Comparison of ENCODE assay signal across 20 cellular contexts in the genomic region with DNA sequence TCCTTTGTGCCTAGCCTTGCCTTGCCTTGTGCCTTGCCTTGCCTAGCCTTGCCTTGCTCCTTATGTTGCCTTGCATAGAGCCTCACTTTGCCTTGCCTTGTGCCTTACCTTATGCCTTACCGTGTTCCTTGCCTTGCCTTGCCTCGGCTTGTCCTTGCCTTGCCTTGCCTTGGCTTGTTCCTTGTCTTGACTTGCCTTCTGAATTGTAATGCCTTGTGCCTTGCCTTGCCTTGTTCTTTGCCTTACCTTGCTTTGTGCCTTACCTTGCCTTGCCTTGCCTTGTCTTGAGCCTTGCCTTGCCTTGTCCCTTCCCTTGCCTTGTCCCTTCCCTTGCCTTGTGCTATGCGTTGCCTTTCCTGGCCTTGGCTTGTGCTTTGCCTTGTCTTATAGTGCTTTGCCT.
"Had no signal": no experiment of that assay in that cellular context is flagged by ENCODE, and none has a peak within 500 bp of the region (broad histone marks: within the 10 kb centered on the region; RNA-seq: fewer than 3 reads in every experiment).

No MANE protein-coding gene starts in this region.

- DNase-seq: KBM-7, MG63, NCI-H1092, NCI-H1105 treated with DMSO at 0.1 percent for 48 hours, NCI-H1417 treated with DMSO at 0.1 percent for 48 hours, NCI-H146, NCI-H1694 treated with DMSO at 0.1 percent for 48 hours, NCI-H1930, NCI-H2081, NCI-H2107, NCI-H2227 treated with DMSO at 0.1 percent for 48 hours, NCI-H524, NCI-H526 treated with DMSO at 0.1 percent for 48 hours, NCI-H748 treated with DMSO at 0.1 percent for 48 hours, Right ventricle myocardium superior, RPMI8226, SIG-M5 had no signal

- H3K9me3 ChIP-seq: MG63, SJSA1 had no signal

- H3K4me3 ChIP-seq: MG63, SJSA1, SK-N-MC had no signal

- FAIRE-seq: RCC 7860 had no signal

- H3K27ac ChIP-seq: SJSA1, SK-N-MC had no signal

- H3K4me1 ChIP-seq: SJSA1 had no signal

- H3K27me3 ChIP-seq: MG63, SJSA1 had no signal

- H3K36me3 ChIP-seq: MG63, SJSA1 had no signal
